Comparison of ENCODE assay signal across 35 cellular contexts in the genomic region with DNA sequence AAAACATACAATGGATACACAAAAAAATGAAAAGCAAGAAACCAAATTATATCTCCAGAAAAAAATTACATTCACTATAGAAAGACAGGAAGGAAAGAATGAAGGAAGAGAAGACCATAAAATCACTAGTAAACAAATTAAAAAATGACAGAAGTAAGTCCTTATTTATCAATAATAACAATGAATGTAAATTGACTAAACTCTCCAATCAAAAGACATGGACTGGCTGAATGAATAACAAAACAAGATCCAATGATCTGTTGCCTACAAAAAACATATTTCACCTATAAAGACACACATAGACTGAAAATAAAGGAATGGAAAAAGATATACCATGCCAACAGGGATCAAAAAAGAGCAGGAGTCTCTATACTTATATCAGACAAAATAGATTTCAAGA.
"Had no signal": no experiment of that assay in that cellular context is flagged by ENCODE, and none has a peak within 500 bp of the region (broad histone marks: within the 10 kb centered on the region; RNA-seq: fewer than 3 reads in every experiment).

No MANE protein-coding gene starts in this region.

- H3K9ac ChIP-seq: KMS-11 had no signal

- H3K27me3 ChIP-seq: MG63 had no signal

- H3K36me3 ChIP-seq: MG63 had no signal

- H3K4me3 ChIP-seq: MG63 had no signal

- H3K27ac ChIP-seq: KMS-11 had no signal

- DNase-seq: Karpas-422, Kasumi-1, MG63, MM.1S, MV-4-11, NCI-H1048, NCI-H1092, NCI-H1092 treated with DMSO at 0.1 percent for 48 hours, NCI-H1105, NCI-H1105 treated with DMSO at 0.1 percent for 48 hours, NCI-H1417, NCI-H1417 treated with DMSO at 0.1 percent for 48 hours, NCI-H1436, NCI-H1436 treated with DMSO at 0.1 percent for 48 hours, NCI-H146, NCI-H1694, NCI-H1694 treated with DMSO at 0.1 percent for 48 hours, NCI-H187, NCI-H187 treated with DMSO at 0.1 percent for 48 hours, NCI-H1930, NCI-H2029, NCI-H2029 treated with DMSO at 0.1 percent for 48 hours, NCI-H2081 treated with DMSO at 0.1 percent for 48 hours, NCI-H2107, NCI-H2171, NCI-H2171 treated with DMSO at 0.1 percent for 48 hours, NCI-H2227 treated with DMSO at 0.1 percent for 48 hours, NCI-H226, NCI-H345, NCI-H446, NCI-H446 treated with DMSO at 0.1 percent for 48 hours, NCI-H510A, NCI-H510A treated with DMSO at 0.1 percent for 48 hours, NCI-H524 had no signal

- H3K4me2 ChIP-seq: KMS-11 had no signal

- H3K9me3 ChIP-seq: MG63 had no signal
